In the genomic region with DNA sequence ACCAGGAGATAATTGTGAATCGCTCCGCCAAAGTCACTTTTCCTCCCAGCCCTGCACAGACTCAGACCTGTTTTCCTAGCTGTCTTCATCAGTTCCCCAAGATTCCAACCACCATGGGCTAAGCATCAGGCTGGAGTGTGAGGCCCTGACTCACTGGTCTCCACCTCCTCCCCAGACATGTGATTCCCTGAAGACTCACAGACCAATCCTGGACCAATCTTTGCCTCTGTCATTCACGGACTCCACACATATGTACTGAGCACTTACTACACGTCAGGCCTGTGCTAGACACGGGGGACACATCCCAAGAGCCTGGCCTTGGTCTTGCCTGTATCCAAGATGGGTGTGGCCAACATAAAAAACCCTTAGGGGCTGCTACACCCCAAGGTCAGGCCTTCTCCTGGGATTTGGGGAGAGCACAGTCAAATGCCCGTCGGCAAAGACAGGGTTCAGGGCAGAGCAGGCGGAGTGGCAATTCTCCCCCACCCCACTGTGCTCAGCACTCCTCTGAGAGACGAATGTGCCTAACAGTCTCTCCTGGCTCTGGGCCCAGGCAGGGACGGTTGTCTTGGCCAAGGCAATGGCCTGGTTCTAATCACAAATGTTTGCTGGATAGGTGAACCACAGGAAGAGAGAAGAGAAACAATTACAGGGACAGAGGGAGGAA, we compare ENCODE assay signal across 8 cellular contexts. TPM values are rescaled to one million over a fixed set of nuclear protein-coding genes. Genes with fewer than 3 reads are reported as not detected.
DNase-seq lines count a peak whose midpoint lies in the region; ATAC-seq and TF ChIP-seq lines count a peak whose summit lies in the region.

No MANE protein-coding gene starts in this region.

- peaks cover 54% of the 10 kb centered on the region for H3K79me1 ChIP-seq in mesenchymal stem cell (replicated peaks; ENCODE audit: low read length, poor library complexity, severe bottlenecking)

- no peak for ATAC-seq in CD4-positive, alpha-beta T cell (ENCODE audit: poor library complexity)
- ATAC-seq in upper lobe of left lung (ENCODE audit: low FRiP score in 2 of 2) (peak in 1 of 2 donors; percentile 15), HG02678 (IDR thresholded peaks at IDR 0.05; ENCODE audit: unreplicated experiment) (no peak)

- CTCF ChIA-PET in CD4-positive, alpha-beta T cell (lab: Charles Lee) = interaction anchor here (1.5 to 2.7 kb wide), 2 partner anchors 14 to 66 kb away, joined by 3 to 14 read pairs; no protein-coding TSS in a partner anchor

- H4K91ac ChIP-seq in mesenchymal stem cell (ENCODE audit: low read length) = peak overlapping the region; percentile 95

- H3K36me3 Mint-ChIP-seq in CD4-positive, alpha-beta T cell (ENCODE audit: low read depth) = peaks cover 87% of the 10 kb centered on the region

- H2BK5ac ChIP-seq in mesenchymal stem cell (ENCODE audit: low read depth, low read length, poor library complexity, severe bottlenecking) = no peak overlapping the region

- POLR2A ChIA-PET in CD4-positive, alpha-beta T cell (lab: Charles Lee) = interaction anchor here (1.9 to 34.9 kb wide), 6 partner anchors 11 to 103 kb away, joined by 9 to 1020 read pairs (median 66); a partner anchor contains a TSS

- TF ChIP-seq EP300 in upper lobe of left lung (IDR thresholded peaks at IDR 0.05) = no peak

- H3K9ac ChIP-seq in mesenchymal stem cell (ENCODE audit: low read length) = peak overlapping the region; percentile 70

- peak overlapping the region; percentile 96 for H3K27ac ChIP-seq in CD4-positive, alpha-beta T cell (ENCODE audit: low read depth, low read length)
- H3K27ac ChIP-seq in caudate nucleus (ENCODE audit: low read depth, low read length) = peak overlapping the region; percentile 94
- H3K27ac ChIP-seq in mesenchymal stem cell (ENCODE audit: low read length, poor library complexity, severe bottlenecking) = no peak overlapping the region
- peak overlapping the region; percentile 27 to 88 (median 58) for H3K27ac ChIP-seq in upper lobe of left lung

- peak overlapping the region; percentile 63 for H2AK5ac ChIP-seq in mesenchymal stem cell (ENCODE audit: low read length, severe bottlenecking)

- DNase-seq in CD4-positive, alpha-beta T cell = no peak
- peak; percentile 72 for DNase-seq in NCI-H2029 (lab: John Stamatoyannopoulos, UW)
- peak in 21 of 61 donors; percentile 34 to 89 (median 51) for DNase-seq in caudate nucleus (lab: John Stamatoyannopoulos, UW)
- peak; percentile 94 for DNase-seq in mesenchymal stem cell
- no peak for DNase-seq in upper lobe of left lung
- DNase-seq in COLO829 (ENCODE audit: low spot score) = no peak
- no peak for DNase-seq in NCI-H1436 (lab: John Stamatoyannopoulos, UW)

- no peak overlapping the region for H3K4me2 ChIP-seq in mesenchymal stem cell (ENCODE audit: low read length, poor library complexity, severe bottlenecking)

- intact Hi-C loops in CD4-positive, alpha-beta T cell (cut with DNase I, micrococcal nuclease) = no loop called here

- no peaks in the 10 kb centered on the region for H3K9me3 ChIP-seq in CD4-positive, alpha-beta T cell (ENCODE audit: control insufficient read depth, low read length)
- no peaks in the 10 kb centered on the region for H3K9me3 ChIP-seq in mesenchymal stem cell (ENCODE audit: control insufficient read depth, low read length)
- H3K9me3 ChIP-seq in upper lobe of left lung = no peaks in the 10 kb centered on the region

- H3K14ac ChIP-seq in mesenchymal stem cell (ENCODE audit: low read length in 2 of 2) = peak overlapping the region in 1 of 2 experiments; percentile 57

- no peaks in the 10 kb centered on the region for H3K9me3 Mint-ChIP-seq in CD4-positive, alpha-beta T cell

- peak overlapping the region; percentile 91 for H3K4me3 Mint-ChIP-seq in CD4-positive, alpha-beta T cell

- H4K8ac ChIP-seq in mesenchymal stem cell (ENCODE audit: low read length) = peak overlapping the region; percentile 96

- no peaks in the 10 kb centered on the region for H3K27me3 ChIP-seq in CD4-positive, alpha-beta T cell (ENCODE audit: control insufficient read depth, insufficient read depth, low read length)
- H3K27me3 ChIP-seq in mesenchymal stem cell (ENCODE audit: control insufficient read depth in 1 of 2, insufficient read depth in 1 of 2, low read length in 2 of 2) (no peaks in the 10 kb centered on the region), upper lobe of left lung (no peaks in the 10 kb centered on the region)

- H2AFZ ChIP-seq in mesenchymal stem cell (ENCODE audit: low read depth, low read length) = no peak overlapping the region

- H3K18ac ChIP-seq in mesenchymal stem cell (ENCODE audit: low read depth in 1 of 2, low read length in 2 of 2) = peak overlapping the region; percentile 87 to 95

- no peaks in the 10 kb centered on the region for H3K27me3 Mint-ChIP-seq in CD4-positive, alpha-beta T cell

- H3K23ac ChIP-seq in mesenchymal stem cell (ENCODE audit: low read length in 2 of 2) = peak overlapping the region in 1 of 2 experiments; percentile 47

- peak overlapping the region; percentile 97 for H3K27ac Mint-ChIP-seq in CD4-positive, alpha-beta T cell

- peak overlapping the region; percentile 91 to 96 for H2BK12ac ChIP-seq in mesenchymal stem cell (ENCODE audit: low read length in 2 of 2)

- H3K4ac ChIP-seq in mesenchymal stem cell (ENCODE audit: low read depth in 1 of 2, low read length in 2 of 2) = peak overlapping the region; percentile 67 to 97

- H3K4me1 ChIP-seq in mesenchymal stem cell (ENCODE audit: control insufficient read depth, insufficient read depth, low read depth, low read length) = peaks cover 74% of the 10 kb centered on the region
- peaks cover 67 to 94% (median 84%) of the 10 kb centered on the region in 4 donors for H3K4me1 ChIP-seq in upper lobe of left lung

- H2BK15ac ChIP-seq in mesenchymal stem cell (ENCODE audit: low read depth, poor library complexity, severe bottlenecking) = peak overlapping the region; percentile 71

- TF ChIP-seq POLR2A in upper lobe of left lung (IDR thresholded peaks at IDR 0.05) = no peak

- H3K4me3 ChIP-seq in mesenchymal stem cell (ENCODE audit: insufficient read depth in 1 of 2, low read depth in 1 of 2, low read length in 2 of 2) (peak overlapping the region in 1 of 2 experiments; percentile 41), upper lobe of left lung (no peak overlapping the region)

- no peak for TF ChIP-seq CTCF in CD4-positive, alpha-beta T cell (IDR thresholded peaks at IDR 0.05)
- TF ChIP-seq CTCF in upper lobe of left lung (IDR thresholded peaks at IDR 0.05) = no peak

- peak overlapping the region; percentile 86 for H2BK120ac ChIP-seq in mesenchymal stem cell (ENCODE audit: low read depth, low read length)

- peaks cover 0 to 6% of the 10 kb centered on the region in 2 experiments for H3K36me3 ChIP-seq in mesenchymal stem cell (ENCODE audit: control insufficient read depth in 1 of 2, insufficient read depth in 2 of 2, low read depth in 1 of 2, low read length in 2 of 2)
- no peaks in the 10 kb centered on the region for H3K36me3 ChIP-seq in upper lobe of left lung

- 62% methylated on average over 9 of the region's 10 CpGs for WGBS in mesenchymal stem cell
- 64 to 69% methylated on average over 8 to 10 of the region's 10 CpGs for WGBS in upper lobe of left lung, 2 donors

- H3K4me1 Mint-ChIP-seq in CD4-positive, alpha-beta T cell (ENCODE audit: low read depth) = peaks cover 99% of the 10 kb centered on the region

RNA-seq across cellular contexts. Expression of a gene that starts 11.9 kb away (rescaled TPM):
- total RNA-seq in CD4-positive, alpha-beta T cell = 100 to 1,000 TPM; 440 to 463 TPM
- 44.3 TPM for polyA plus RNA-seq in mesenchymal stem cell (2013, experiment 1 of 2)
- polyA plus RNA-seq in mesenchymal stem cell (2013, experiment 2 of 2) = 42.9 TPM
- 10 to 100 TPM; 17.8 to 60.7 (median 48.0) TPM for total RNA-seq in upper lobe of left lung

RNA-seq across cellular contexts. Expression of a gene that starts 31.2 kb away (rescaled TPM):
- 10 to 100 TPM; 41.7 to 47.6 TPM for total RNA-seq in CD4-positive, alpha-beta T cell
- polyA plus RNA-seq in mesenchymal stem cell (2013, experiment 1 of 2) = 29.7 TPM
- polyA plus RNA-seq in mesenchymal stem cell (2013, experiment 2 of 2) = 30.1 TPM
- 10 to 100 TPM; 20.1 to 40.7 (median 25.6) TPM for total RNA-seq in upper lobe of left lung

RNA-seq across cellular contexts. Expression of a gene that starts 38.3 kb away (rescaled TPM):
- total RNA-seq in CD4-positive, alpha-beta T cell = 1 to 10 TPM; 2.9 to 3.3 TPM
- polyA plus RNA-seq in mesenchymal stem cell (2013, experiment 1 of 2) = 2.0 TPM
- 1.8 TPM for polyA plus RNA-seq in mesenchymal stem cell (2013, experiment 2 of 2)
- total RNA-seq in upper lobe of left lung = 10 to 100 TPM in 3 of 6 donors, 1 to 10 TPM in 3; 4.1 to 38.8 (median 10.0) TPM

RNA-seq across cellular contexts. Expression of a gene that starts 52.0 kb away (rescaled TPM):
- 10 to 100 TPM; 28.7 to 30.2 TPM for total RNA-seq in CD4-positive, alpha-beta T cell
- polyA plus RNA-seq in mesenchymal stem cell (2013, experiment 1 of 2) = 32.1 TPM
- 29.4 TPM for polyA plus RNA-seq in mesenchymal stem cell (2013, experiment 2 of 2)
- 100 to 1,000 TPM in 1 of 6 donors, 10 to 100 TPM in 5; 41.3 to 105 (median 56.2) TPM for total RNA-seq in upper lobe of left lung

Comparison
In these comparisons a context has a peak if more than half of its experiments do, and no peak if none do; other contexts are left out.
1. DNase-seq: peak in NCI-H2029 (single experiment) and mesenchymal stem cell (single experiment); none in CD4-positive, alpha-beta T cell (0 of 10), upper lobe of left lung (0 of 2), COLO829 (single experiment) and NCI-H1436 (single experiment).
2. RNA of a gene that starts 11.9 kb away (total RNA-seq): 440 to 463 TPM in CD4-positive, alpha-beta T cell; 17.8 to 60.7 TPM in upper lobe of left lung; every median in the first group is over 4 times any median in the second.